In genomic region chr4:1402516-1403101, GRCh38 we compare ENCODE assay signal across 19 cellular contexts. TPM values are rescaled to one million over a fixed set of nuclear protein-coding genes. Genes with fewer than 3 reads are reported as not detected.
DNase-seq lines count a peak whose midpoint lies in the region; ATAC-seq, FAIRE-seq and TF ChIP-seq lines count a peak whose summit lies in the region.
"Had no signal": no experiment of that assay in that cellular context is flagged by ENCODE, and none has a peak within 500 bp of the region (broad histone marks: within the 10 kb centered on the region; RNA-seq: fewer than 3 reads in every experiment).

No MANE protein-coding gene starts in this region.

- H3K79me1 ChIP-seq in neuronal stem cell (ENCODE audit: low read depth, low read length), result peaks cover 3% of the 10 kb centered on the region

- no peak for ATAC-seq in GM19463 (IDR thresholded peaks at IDR 0.05; ENCODE audit: unreplicated experiment)
- ATAC-seq: heart right ventricle, left colon had no signal

- FAIRE-seq in GM12891 (lab: Jason Lieb, UNC) (no peak), D721Med (lab: Jason Lieb, UNC) (no peak)
- FAIRE-seq: pancreas, RCC 7860 had no signal

- H2AK5ac ChIP-seq in neuronal stem cell (ENCODE audit: low read depth, low read length), result no peak overlapping the region

- no peak overlapping the region for H4K91ac ChIP-seq in neuronal stem cell (ENCODE audit: low read depth, low read length, poor library complexity)

- H3K36me3 ChIP-seq in neuronal stem cell (replicated peaks in 1 of 2; ENCODE audit: control insufficient read depth in 2 of 2, insufficient read depth in 2 of 2, low read length in 2 of 2), result no peaks in the 10 kb centered on the region
- H3K36me3 ChIP-seq: ascending aorta, heart right ventricle, pancreas had no signal

- no peak overlapping the region for H3K27ac ChIP-seq in neuronal stem cell (replicated peaks; ENCODE audit: low read length)
- H3K27ac ChIP-seq: ascending aorta, heart right ventricle, pancreas had no signal

- H3K9me3 ChIP-seq in neuronal stem cell (replicated peaks in 1 of 2; ENCODE audit: control insufficient read depth in 2 of 2, insufficient read depth in 1 of 2, low read depth in 1 of 2, low read length in 2 of 2), result peaks cover 5 to 17% of the 10 kb centered on the region in 2 donors
- H3K9me3 ChIP-seq: ascending aorta, pancreas had no signal

- no peaks in the 10 kb centered on the region for H3K4me1 ChIP-seq in neuronal stem cell (ENCODE audit: control insufficient read depth in 2 of 2, insufficient read depth in 1 of 2, low read depth in 1 of 2, low read length in 2 of 2)

- H3K27me3 ChIP-seq in neuronal stem cell (ENCODE audit: control insufficient read depth in 3 of 3, insufficient read depth in 3 of 3, low read depth in 1 of 3, low read length in 3 of 3), result peaks cover 36 to 77% (median 62%) of the 10 kb centered on the region in 3 experiments

- H3K9ac ChIP-seq in neuronal stem cell (ENCODE audit: low read depth, low read length, poor library complexity), result no peak overlapping the region

- H2BK120ac ChIP-seq in neuronal stem cell (ENCODE audit: low read depth, low read length), result no peak overlapping the region

- no peak overlapping the region for H3K4me3 ChIP-seq in neuronal stem cell (ENCODE audit: low read length in 2 of 2)
- H3K4me3 ChIP-seq: heart right ventricle, pancreas had no signal

- H2BK12ac ChIP-seq in neuronal stem cell (ENCODE audit: low read length), result peak overlapping the region; percentile 10

- H2AFZ ChIP-seq in neuronal stem cell (ENCODE audit: low read length), result no peak overlapping the region

- no peak overlapping the region for H3K4ac ChIP-seq in neuronal stem cell (ENCODE audit: low read length)

- peak overlapping the region; percentile 64 for H3K18ac ChIP-seq in neuronal stem cell (ENCODE audit: low read length)

- no peak overlapping the region for H2BK15ac ChIP-seq in neuronal stem cell (ENCODE audit: low read length)

- DNase-seq in activated CD4-positive, CD25-positive, alpha-beta regulatory T cell treated with anti-CD3 and anti-CD28 coated beads, Interleukin-2, amount 50 U/mL, for 72 hours, result peak; percentile 29
- DNase-seq in activated CD4-positive, CD25-positive, alpha-beta regulatory T cell (lab: John Stamatoyannopoulos, UW), result no peak
- DNase-seq in GM12891 (ENCODE audit: insufficient read length, low spot score) (peak; percentile 18), neuronal stem cell (ENCODE audit: low spot score) (no peak), kidney tubule cell (ENCODE audit: low spot score) (no peak), D721Med (ENCODE audit: insufficient read length, low spot score) (no peak)
- DNase-seq in activated T-cell treated with anti-CD3 and anti-CD28 coated beads, Interleukin-2, amount 50 U/mL, for 48 hours, result peak; percentile 30 to 31
- DNase-seq: activated B cell treated with CpG ODN at 0.5 μM for 24 hours; CD4-positive, alpha-beta T cell; cortex of kidney; heart right ventricle; MV-4-11; NCI-H2107; NCI-H69 had no signal

- H3K4me2 ChIP-seq in neuronal stem cell (ENCODE audit: insufficient read depth, low read length, poor library complexity, severe bottlenecking), result no peak overlapping the region

- H4K8ac ChIP-seq in neuronal stem cell (ENCODE audit: low read depth, low read length), result no peak overlapping the region

- peak overlapping the region; percentile 81 for H3K23ac ChIP-seq in neuronal stem cell (ENCODE audit: low read depth, low read length, poor library complexity)

- no peak for TF ChIP-seq CTCF in D721Med (IDR thresholded peaks at IDR 0.05; ENCODE audit: insufficient read depth, missing control alignments)

- H3K14ac ChIP-seq in neuronal stem cell (ENCODE audit: low read length), result no peak overlapping the region

- WGBS in neuronal stem cell (ENCODE audit: extremely low coverage in 2 of 2, insufficient read length in 2 of 2, insufficient replicate concordance in 1 of 2), 2 donors, result no CpG with 5 or more reads among the region's 71 CpGs

- no peak overlapping the region for H2BK5ac ChIP-seq in neuronal stem cell (ENCODE audit: low read length)

- no peak for TF ChIP-seq POLR2A in GM12891 (IDR thresholded peaks at IDR 0.05; ENCODE audit: low read depth, low read length)

TF ChIP-seq in GM12891, 5 proteins besides CTCF, POLR2A, EP300 and RAD21:
- no peak for TF ChIP-seq TAF1 (IDR thresholded peaks at IDR 0.05; ENCODE audit: low read depth, low read length)
- no peak for TF ChIP-seq PAX5 (IDR thresholded peaks at IDR 0.05; ENCODE audit: insufficient read depth, low read length, severe bottlenecking)
- TF ChIP-seq POLR2AphosphoS5 (IDR thresholded peaks at IDR 0.05; ENCODE audit: low read depth, low read length), result no peak
- no peak for TF ChIP-seq SPI1 (IDR thresholded peaks at IDR 0.05; ENCODE audit: low read depth, low read length)
- TF ChIP-seq POU2F2 (IDR thresholded peaks at IDR 0.05; ENCODE audit: low read depth, low read length), result no peak
TF ChIP-seq in GM12891: peak in this region for 0.

RNA-seq across cellular contexts. Expression of gene NKX1-1, which starts 3.6 kb away (rescaled TPM):
- not detected for polyA plus RNA-seq in GM12891 (2012; ENCODE audit: low read depth, missing spikeins)
- polyA plus RNA-seq in neuronal stem cell (2013, experiment 1 of 2), result not detected
- not detected for polyA plus RNA-seq in neuronal stem cell (2013, experiment 2 of 2)
- polyA plus RNA-seq: heart right ventricle, pancreas had no signal

RNA-seq across cellular contexts. Expression of gene UVSSA, which starts 55.6 kb away (rescaled TPM):
- polyA plus RNA-seq in GM12891 (2012; ENCODE audit: low read depth, missing spikeins), result 6.8 TPM
- polyA plus RNA-seq in neuronal stem cell (2013, experiment 1 of 2), result 8.6 TPM
- 8.7 TPM for polyA plus RNA-seq in neuronal stem cell (2013, experiment 2 of 2)

Comparison
In these comparisons a context has a peak if more than half of its experiments do, and no peak if none do; other contexts are left out.
1. DNase-seq: peak in activated CD4-positive, CD25-positive, alpha-beta regulatory T cell treated with anti-CD3 and anti-CD28 coated beads, Interleukin-2, amount 50 U/mL, for 72 hours (single experiment), GM12891 (single experiment) and activated T-cell treated with anti-CD3 and anti-CD28 coated beads, Interleukin-2, amount 50 U/mL, for 48 hours (2 of 2); none in activated CD4-positive, CD25-positive, alpha-beta regulatory T cell (0 of 4), neuronal stem cell (single experiment), kidney tubule cell (single experiment) and D721Med (single experiment).